10 cellular contexts compared by ENCODE assay signal in genomic region chr14:91403069-91403600, GRCh38. TPM values are rescaled to one million over a fixed set of nuclear protein-coding genes. Genes with fewer than 3 reads are reported as not detected.
A peak's percentile ranks its signal among the peaks of the same experiment; 100 is the strongest.
DNase-seq lines count a peak whose midpoint lies in the region; ATAC-seq and TF ChIP-seq lines count a peak whose summit lies in the region.
"Had no signal": no experiment of that assay in that cellular context is flagged by ENCODE, and none has a peak within 500 bp of the region (broad histone marks: within the 10 kb centered on the region; RNA-seq: fewer than 3 reads in every experiment).

No MANE protein-coding gene starts in this region.

- H3K36me3 ChIP-seq in left lung: peaks cover 0 to 11% of the 10 kb centered on the region in 2 donors
- H3K36me3 ChIP-seq: tibial artery had no signal

- H3K4me1 ChIP-seq in left lung: peaks cover 15 to 92% of the 10 kb centered on the region in 2 donors

- no peak for DNase-seq in activated naive CD4-positive, alpha-beta T cell treated with anti-CD3 and anti-CD28 coated beads, Interleukin-2, amount 10 ng/mL, durations not matched to agents 7 days and 5 days
- no peak for DNase-seq in activated naive CD4-positive, alpha-beta T cell treated with Interleukin-2 at 50 U/mL for 16 hours
- DNase-seq in activated CD4-positive, alpha-beta memory T cell treated with anti-CD3 and anti-CD28 coated beads, Interleukin-2, amount 10 ng/mL, durations not matched to agents 7 days and 5 days: no peak
- DNase-seq in left lung: no peak
- no peak for DNase-seq in stimulated activated naive CD8-positive, alpha-beta T cell treated with anti-CD3 and anti-CD28 coated beads, Interleukin-15, amount 100 ng/mL, for 72 hours
- no peak for DNase-seq in GM19238 (ENCODE audit: insufficient read length, low spot score)
- DNase-seq in AG20443 (ENCODE audit: low spot score): no peak
- no peak for DNase-seq in stimulated activated naive CD4-positive, alpha-beta T cell (lab: John Stamatoyannopoulos, UW)
- DNase-seq: GOT3, tibial artery had no signal

- peak; percentile 44 for ATAC-seq in left lung
- no peak for ATAC-seq in stimulated activated naive CD8-positive, alpha-beta T cell treated with anti-CD3 and anti-CD28 coated beads, Interleukin-15, amount 100 ng/mL, for 72 hours

- peak overlapping the region; percentile 72 to 80 for H3K27ac ChIP-seq in left lung
- H3K27ac ChIP-seq: tibial artery had no signal

- H3K4me1 Mint-ChIP-seq in activated naive CD4-positive, alpha-beta T cell treated with anti-CD3 and anti-CD28 coated beads, Interleukin-2, amount 10 ng/mL, durations not matched to agents 7 days and 5 days: peaks cover 92% of the 10 kb centered on the region
- peaks cover 95% of the 10 kb centered on the region for H3K4me1 Mint-ChIP-seq in activated CD4-positive, alpha-beta memory T cell treated with anti-CD3 and anti-CD28 coated beads, Interleukin-2, amount 10 ng/mL, durations not matched to agents 7 days and 5 days
- peaks cover 97% of the 10 kb centered on the region for H3K4me1 Mint-ChIP-seq in stimulated activated naive CD8-positive, alpha-beta T cell treated with anti-CD3 and anti-CD28 coated beads, Interleukin-15, amount 100 ng/mL, for 72 hours

- no peaks in the 10 kb centered on the region for H3K27me3 Mint-ChIP-seq in activated naive CD4-positive, alpha-beta T cell treated with anti-CD3 and anti-CD28 coated beads, Interleukin-2, amount 10 ng/mL, durations not matched to agents 7 days and 5 days
- no peaks in the 10 kb centered on the region for H3K27me3 Mint-ChIP-seq in activated CD4-positive, alpha-beta memory T cell treated with anti-CD3 and anti-CD28 coated beads, Interleukin-2, amount 10 ng/mL, durations not matched to agents 7 days and 5 days
- H3K27me3 Mint-ChIP-seq in stimulated activated naive CD8-positive, alpha-beta T cell treated with anti-CD3 and anti-CD28 coated beads, Interleukin-15, amount 100 ng/mL, for 72 hours: no peaks in the 10 kb centered on the region

- H3K27ac Mint-ChIP-seq in activated naive CD4-positive, alpha-beta T cell treated with anti-CD3 and anti-CD28 coated beads, Interleukin-2, amount 10 ng/mL, durations not matched to agents 7 days and 5 days: peak overlapping the region; percentile 69
- peak overlapping the region; percentile 74 for H3K27ac Mint-ChIP-seq in activated CD4-positive, alpha-beta memory T cell treated with anti-CD3 and anti-CD28 coated beads, Interleukin-2, amount 10 ng/mL, durations not matched to agents 7 days and 5 days
- H3K27ac Mint-ChIP-seq in stimulated activated naive CD8-positive, alpha-beta T cell treated with anti-CD3 and anti-CD28 coated beads, Interleukin-15, amount 100 ng/mL, for 72 hours: peak overlapping the region; percentile 74 to 89

- H3K4me3 ChIP-seq in left lung: no peak overlapping the region
- H3K4me3 ChIP-seq: tibial artery had no signal

- intact Hi-C loops in left lung (cut with DNase I): no loop called here

- no peaks in the 10 kb centered on the region for H3K27me3 ChIP-seq in left lung

- CTCF ChIA-PET in activated naive CD4-positive, alpha-beta T cell treated with anti-CD3 and anti-CD28 coated beads, Interleukin-2, amount 10 ng/mL, durations not matched to agents 7 days and 5 days (lab: Charles Lee): interaction anchor here (1.1 to 1.9 kb wide), 5 partner anchors 13 to 80 kb away, joined by 3 to 8 read pairs (median 3); partner anchors contain the start of gene CCDC88C
- CTCF ChIA-PET in activated CD4-positive, alpha-beta memory T cell treated with anti-CD3 and anti-CD28 coated beads, Interleukin-2, amount 10 ng/mL, durations not matched to agents 7 days and 5 days (lab: Charles Lee): interaction anchor here (0.9 to 3.2 kb wide), 5 partner anchors 8 to 86 kb away, joined by 3 to 13 read pairs (median 5); partner anchors contain the start of gene CCDC88C

- H3K4me3 Mint-ChIP-seq in activated naive CD4-positive, alpha-beta T cell treated with anti-CD3 and anti-CD28 coated beads, Interleukin-2, amount 10 ng/mL, durations not matched to agents 7 days and 5 days: peak overlapping the region; percentile 31
- no peak overlapping the region for H3K4me3 Mint-ChIP-seq in activated CD4-positive, alpha-beta memory T cell treated with anti-CD3 and anti-CD28 coated beads, Interleukin-2, amount 10 ng/mL, durations not matched to agents 7 days and 5 days
- H3K4me3 Mint-ChIP-seq in stimulated activated naive CD8-positive, alpha-beta T cell treated with anti-CD3 and anti-CD28 coated beads, Interleukin-15, amount 100 ng/mL, for 72 hours: peak overlapping the region; percentile 76 to 83

- no peaks in the 10 kb centered on the region for H3K9me3 ChIP-seq in left lung
- H3K9me3 ChIP-seq: tibial artery had no signal

- peaks cover 61% of the 10 kb centered on the region for H3K36me3 Mint-ChIP-seq in activated naive CD4-positive, alpha-beta T cell treated with anti-CD3 and anti-CD28 coated beads, Interleukin-2, amount 10 ng/mL, durations not matched to agents 7 days and 5 days
- peaks cover 58% of the 10 kb centered on the region for H3K36me3 Mint-ChIP-seq in activated CD4-positive, alpha-beta memory T cell treated with anti-CD3 and anti-CD28 coated beads, Interleukin-2, amount 10 ng/mL, durations not matched to agents 7 days and 5 days (ENCODE audit: low read depth)

- H3K9me3 Mint-ChIP-seq in activated naive CD4-positive, alpha-beta T cell treated with anti-CD3 and anti-CD28 coated beads, Interleukin-2, amount 10 ng/mL, durations not matched to agents 7 days and 5 days: no peaks in the 10 kb centered on the region
- no peaks in the 10 kb centered on the region for H3K9me3 Mint-ChIP-seq in activated CD4-positive, alpha-beta memory T cell treated with anti-CD3 and anti-CD28 coated beads, Interleukin-2, amount 10 ng/mL, durations not matched to agents 7 days and 5 days
- no peaks in the 10 kb centered on the region for H3K9me3 Mint-ChIP-seq in stimulated activated naive CD8-positive, alpha-beta T cell treated with anti-CD3 and anti-CD28 coated beads, Interleukin-15, amount 100 ng/mL, for 72 hours

- POLR2A ChIA-PET in activated CD4-positive, alpha-beta memory T cell treated with anti-CD3 and anti-CD28 coated beads, Interleukin-2, amount 10 ng/mL, durations not matched to agents 7 days and 5 days (lab: Charles Lee): interaction anchor here (1.0 to 11.9 kb wide), 6 partner anchors 11 to 159 kb away, joined by 3 to 308 read pairs (median 6); partner anchors contain the start of gene CCDC88C

- TF ChIP-seq CTCF in left lung (IDR thresholded peaks at IDR 0.05): no peak

RNA-seq across cellular contexts. Expression of gene CCDC88C, which starts 14.5 kb away (rescaled TPM):
- total RNA-seq in activated CD4-positive, alpha-beta memory T cell treated with anti-CD3 and anti-CD28 coated beads, Interleukin-2, amount 10 ng/mL, durations not matched to agents 7 days and 5 days: 100 to 1,000 TPM; 168 to 175 TPM
- 10 to 100 TPM; 31.5 to 41.8 TPM for total RNA-seq in left lung
